26 cellular contexts compared by ENCODE assay signal in genomic region chr16:79882292-79882995, GRCh38.
"Had no signal": no experiment of that assay in that cellular context is flagged by ENCODE, and none has a peak within 500 bp of the region (broad histone marks: within the 10 kb centered on the region; RNA-seq: fewer than 3 reads in every experiment).

No MANE protein-coding gene starts in this region.

- H3K36me3 ChIP-seq: colonic mucosa, esophagus muscularis mucosa, heart right ventricle, neural progenitor cell, stomach, tibial artery had no signal

- H2AFZ ChIP-seq: neural progenitor cell had no signal

- ATAC-seq: foreskin keratinocyte; heart right ventricle; left lobe of liver; natural killer cell treated with Interleukin-12 subunit alpha and Interleukin-12 subunit beta and Interleukin-15 and Interleukin-18, amount 100 ng/mL, for 72 hours; psoas muscle; right cardiac atrium; stimulated activated effector memory CD8-positive, alpha-beta T cell treated with anti-CD3 and anti-CD28 coated beads, Interleukin-12 subunit alpha, Interleukin-12 subunit beta, amount 100 ng/mL, for 72 hours had no signal

- H3K9me3 ChIP-seq: colonic mucosa, esophagus muscularis mucosa, heart right ventricle, psoas muscle, stomach, testis, tibial artery had no signal

- DNase-seq: caudate nucleus; cerebellar nuclear complex; colonic mucosa; effector CD8-positive, alpha-beta T cell; endodermal cell; foreskin keratinocyte; glutamatergic neuron; heart right ventricle; hippocampal formation; immature natural killer cell; islet precursor cell; psoas muscle; right cardiac atrium; stimulated activated CD4-positive, alpha-beta T cell treated with anti-CD3 and anti-CD28 coated beads, Interleukin-2, amount 100 ng/mL, for 24 hours; stimulated activated CD4-positive, alpha-beta T cell treated with anti-CD3 and anti-CD28 coated beads, Interleukin-4, amount 100 ng/mL, for 24 hours; stimulated activated naive CD4-positive, alpha-beta T cell treated with Interleukin-2 at 50 U/mL for 16 hours; stomach; testis; tibial artery had no signal

- FAIRE-seq: endothelial cell of umbilical vein had no signal

- H3K27ac ChIP-seq: colonic mucosa, esophagus muscularis mucosa, foreskin keratinocyte, heart right ventricle, neural progenitor cell, psoas muscle, stomach, testis, tibial artery had no signal

- H3K9ac ChIP-seq: neural progenitor cell had no signal

- H3K4me1 ChIP-seq: colonic mucosa, esophagus muscularis mucosa, heart right ventricle, neural progenitor cell, psoas muscle, stomach, testis, tibial artery had no signal

- H3K4me2 ChIP-seq: neural progenitor cell had no signal

- H3K4me3 ChIP-seq: colonic mucosa, esophagus muscularis mucosa, heart right ventricle, lung, neural progenitor cell, psoas muscle, stomach, testis, tibial artery had no signal

- H3K27me3 ChIP-seq: colonic mucosa, esophagus muscularis mucosa, foreskin keratinocyte, neural progenitor cell, stomach, testis, tibial artery had no signal
